Comparison of ENCODE assay signal across 9 cellular contexts in the genomic region with DNA sequence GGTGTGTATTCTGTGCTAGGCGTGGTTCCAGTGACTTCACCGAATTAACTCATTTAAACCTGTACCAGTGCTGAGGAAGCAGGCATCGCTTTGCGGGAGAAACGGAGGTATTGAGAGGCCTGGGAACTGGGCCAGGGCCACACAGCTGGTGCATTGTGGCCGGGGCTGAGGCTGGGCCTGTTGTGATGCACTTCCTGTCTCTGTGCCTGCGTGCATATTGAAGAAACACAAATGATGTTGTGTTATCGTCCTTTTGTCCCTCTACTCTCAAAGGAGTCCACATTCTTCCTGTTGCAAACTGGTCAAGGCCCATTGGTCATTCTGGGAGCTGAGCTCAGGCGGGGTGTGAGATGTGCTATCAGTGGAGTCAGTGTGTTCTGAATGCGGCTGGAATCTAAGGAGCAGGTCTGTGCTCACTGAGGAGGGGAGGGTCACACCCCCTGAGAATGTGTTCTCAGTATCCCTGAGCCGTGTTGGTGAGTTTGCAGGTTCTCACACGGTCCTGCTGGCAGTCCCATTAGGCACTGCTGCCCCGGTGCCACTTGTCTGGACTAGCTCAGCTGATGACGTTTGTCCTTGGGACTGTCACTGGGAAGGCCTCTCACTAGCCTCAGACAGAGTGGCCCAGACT.
DNase-seq lines count a peak whose midpoint lies in the region; ATAC-seq, FAIRE-seq and TF ChIP-seq lines count a peak whose summit lies in the region.
"Had no signal": no experiment of that assay in that cellular context is flagged by ENCODE, and none has a peak within 500 bp of the region (broad histone marks: within the 10 kb centered on the region; RNA-seq: fewer than 3 reads in every experiment).

No MANE protein-coding gene starts in this region.

- no peak overlapping the region for H2AFZ ChIP-seq in GM12878 (ENCODE audit: control insufficient read depth, low read depth, low read length)

- peaks cover 83% of the 10 kb centered on the region for H3K79me2 ChIP-seq in GM12878 (ENCODE audit: control insufficient read depth, insufficient read depth, low read length)

- no peak for TF ChIP-seq RAD21 in GM12878 (IDR thresholded peaks at IDR 0.05; ENCODE audit: insufficient read depth, low read depth, low read length)

- TF ChIP-seq POLR2A in GM12878 (IDR thresholded peaks at IDR 0.05; ENCODE audit: low read depth, low read length) (0 out of 2 replicates have a peak, but pooled peaks have one; percentile 26), erythroblast (IDR thresholded peaks at IDR 0.05; ENCODE audit: low read length) (no peak)

- H3K4me2 ChIP-seq in GM12878 (ENCODE audit: control insufficient read depth, insufficient read depth): no peak overlapping the region; the same call in 1 of the 2 replicates

- peak; percentile 48 for DNase-seq in stimulated activated CD4-positive, alpha-beta T cell treated with anti-CD3 and anti-CD28 coated beads, Interleukin-15, amount 100 ng/mL, for 24 hours
- no peak for DNase-seq in stimulated activated CD4-positive, alpha-beta T cell treated with anti-CD3 and anti-CD28 coated beads, Interleukin-12 subunit alpha, Interleukin-12 subunit beta, amount 100 ng/mL, for 4 hours
- peak; percentile 53 for DNase-seq in NCI-H2196 (lab: John Stamatoyannopoulos, UW; ENCODE audit: unreplicated experiment)
- DNase-seq in GM12878 (ENCODE audit: low read depth, low spot score): no peak
- DNase-seq in left lobe of liver (ENCODE audit: low spot score): no peak
- DNase-seq in substantia nigra (lab: John Stamatoyannopoulos, UW): peak in 47 of 49 donors; percentile 8 to 88 (median 65)
- no peak for DNase-seq in erythroblast (lab: John Stamatoyannopoulos, UW)
- DNase-seq in NCI-H1436 (lab: John Stamatoyannopoulos, UW): no peak

- no peaks in the 10 kb centered on the region for H4K20me1 ChIP-seq in GM12878 (ENCODE audit: control insufficient read depth, insufficient read depth)

- no peak overlapping the region for H3K4me3 ChIP-seq in GM12878

- TF ChIP-seq EP300 in GM12878 (IDR thresholded peaks at IDR 0.05; ENCODE audit: borderline replicate concordance in 1 of 2, control insufficient read depth in 1 of 2, low read depth in 2 of 2, low read length in 2 of 2): no peak

- WGBS in GM12878 (ENCODE audit: insufficient coverage, insufficient replicate concordance, low lambda C conversion rate, missing lambda C conversion rate): 78% methylated on average over 14 of the region's 14 CpGs

- no TSS peak for BruUV-seq in GM12878 (replicated peaks; lab: Mats Ljungman, UMichigan)

- H3K9me3 ChIP-seq in GM12878 (replicated peaks; ENCODE audit: control insufficient read depth, insufficient read depth, low read length): peaks cover 16% of the 10 kb centered on the region

- H3K4me1 ChIP-seq in GM12878 (ENCODE audit: control insufficient read depth, insufficient read depth, low read length): peaks cover 35% of the 10 kb centered on the region

- TF ChIP-seq CTCF in GM12878 (IDR thresholded peaks at IDR 0.05 in 2 of 3, conservative IDR thresholded peaks at IDR 0.05 in 1 of 3; ENCODE audit: control insufficient read depth in 2 of 3, extremely low read depth in 1 of 3, insufficient read depth in 1 of 3, low read depth in 3 of 3, low read length in 3 of 3): no peak

- POLR2A ChIA-PET in GM12878 (lab: Charles Lee): interaction anchor here (1.3 kb wide), 1 partner anchor 12 kb away, joined by 3 read pairs; no protein-coding TSS in a partner anchor

- no peaks in the 10 kb centered on the region for H3K27me3 ChIP-seq in GM12878 (replicated peaks in 1 of 2; ENCODE audit: control insufficient read depth in 2 of 2, insufficient read depth in 2 of 2, low read length in 1 of 2)

- SMC1A ChIA-PET in GM12878 (lab: Charles Lee; ENCODE audit: uncharacterized antibody, unreplicated experiment): interaction anchor here (1.1 kb wide), 1 partner anchor 9 kb away, joined by 3 read pairs; no protein-coding TSS in a partner anchor

- H3K27ac ChIP-seq in GM12878 (ENCODE audit: control insufficient read depth, insufficient read depth) (peak overlapping the region; percentile 71), substantia nigra (ENCODE audit: low read depth, low read length, poor library complexity, severe bottlenecking) (peak overlapping the region; percentile 76)

- no peak for FAIRE-seq in GM12878 (lab: Jason Lieb, UNC)
- FAIRE-seq: G401.6 had no signal

- in situ Hi-C loops in GM12878 (cut with MboI): no loop called here

- CTCF ChIA-PET in GM12878 (lab: Yijun Ruan, JAX): interaction anchor here (0.7 kb wide), 1 partner anchor 19 kb away, joined by 3 read pairs; no protein-coding TSS in a partner anchor

- peaks cover 15 to 32% of the 10 kb centered on the region in 2 experiments for H3K36me3 ChIP-seq in GM12878 (ENCODE audit: control insufficient read depth in 2 of 2, insufficient read depth in 2 of 2, low read length in 1 of 2)

- H3K9ac ChIP-seq in GM12878 (ENCODE audit: control insufficient read depth, insufficient read depth, low read length): no peak overlapping the region

- RAD21 ChIA-PET in GM12878 (lab: Charles Lee; ENCODE audit: unreplicated experiment): no interaction called here

- intact Hi-C loops in GM12878 (cut with micrococcal nuclease; ENCODE audit: unreplicated experiment): no loop called here

- ATAC-seq in GM12878 (peak; percentile 59), left lobe of liver (peak; percentile 53)

TF ChIP-seq in GM12878, 131 proteins besides CTCF, POLR2A, EP300 and RAD21:
- TF ChIP-seq GABPA (IDR thresholded peaks at IDR 0.05; ENCODE audit: low read depth) (peak; percentile 39; the same call in 1 of the 2 replicates), KAT2A (conservative IDR thresholded peaks at IDR 0.05; ENCODE audit: control insufficient read depth, low read depth, low read length) (no peak), PAX5 (IDR thresholded peaks at IDR 0.05; ENCODE audit: borderline replicate concordance, low read depth, low read length) (0 out of 2 replicates have a peak, but pooled peaks have one; percentile 5), LARP7 (IDR thresholded peaks at IDR 0.05) (no peak), CREM (IDR thresholded peaks at IDR 0.05; ENCODE audit: low read depth) (peak; percentile 14; the same call in 1 of the 2 replicates), SPI1 (IDR thresholded peaks at IDR 0.05; ENCODE audit: borderline replicate concordance, insufficient read depth, low read depth, low read length) (peak; percentile 39; the same call in 1 of the 2 replicates), TCF3 (IDR thresholded peaks at IDR 0.05; ENCODE audit: borderline replicate concordance, insufficient read depth, low read depth, low read length) (peak; percentile 76; the same call in 1 of the 2 replicates), CREB1 (IDR thresholded peaks at IDR 0.05; ENCODE audit: low read depth) (0 out of 2 replicates have a peak, but pooled peaks have one; percentile 52), ATF2 (IDR thresholded peaks at IDR 0.05; ENCODE audit: low read length) (peak; percentile 59; the same call in 1 of the 2 replicates), RUNX3 (IDR thresholded peaks at IDR 0.05; ENCODE audit: low read length) (peak; percentile 75), TCF12 (IDR thresholded peaks at IDR 0.05; ENCODE audit: low read depth, low read length) (peak; percentile 57; the same call in 1 of the 2 replicates), PML (IDR thresholded peaks at IDR 0.05; ENCODE audit: low read length) (no peak), ZBTB33 (IDR thresholded peaks at IDR 0.05) (no peak)
TF ChIP-seq in GM12878: peak in this region for 9.

Comparison
In these comparisons a context has a peak if more than half of its experiments do, and no peak if none do; other contexts are left out.
1. DNase-seq: peak in stimulated activated CD4-positive, alpha-beta T cell treated with anti-CD3 and anti-CD28 coated beads, Interleukin-15, amount 100 ng/mL, for 24 hours (single experiment), NCI-H2196 (single experiment) and substantia nigra (47 of 49); none in stimulated activated CD4-positive, alpha-beta T cell treated with anti-CD3 and anti-CD28 coated beads, Interleukin-12 subunit alpha, Interleukin-12 subunit beta, amount 100 ng/mL, for 4 hours (single experiment), GM12878 (single experiment), left lobe of liver (single experiment), erythroblast (0 of 2) and NCI-H1436 (single experiment).